Comparison of ENCODE assay signal across 16 cellular contexts in genomic region chr6:165811512-165811911, GRCh38.
"Had no signal": no experiment of that assay in that cellular context is flagged by ENCODE, and none has a peak within 500 bp of the region (broad histone marks: within the 10 kb centered on the region; RNA-seq: fewer than 3 reads in every experiment).

No MANE protein-coding gene starts in this region.

- H3K36me3 ChIP-seq: esophagus squamous epithelium, gastroesophageal sphincter, neutrophil, right atrium auricular region, sigmoid colon had no signal

- DNase-seq: dermis blood vessel endothelial cell; esophagus squamous epithelium; foreskin fibroblast; hippocampal formation; kidney glomerular epithelial cell; mesendoderm; naive thymus-derived CD4-positive, alpha-beta T cell; nephron progenitor cell; sigmoid colon; small intestine; stimulated activated CD4-positive, alpha-beta T cell treated with anti-CD3 and anti-CD28 coated beads, Interleukin-2, amount 100 ng/mL, for 48 hours; stimulated activated naive CD4-positive, alpha-beta T cell treated with Interleukin-2 at 50 U/mL for 16 hours; trophoblast cell had no signal

- H3K4me3 ChIP-seq: esophagus squamous epithelium, gastroesophageal sphincter, right atrium auricular region, sigmoid colon had no signal

- H3K9me3 ChIP-seq: neutrophil, right atrium auricular region, sigmoid colon had no signal

- H3K4me1 ChIP-seq: esophagus squamous epithelium, gastroesophageal sphincter, right atrium auricular region, sigmoid colon had no signal

- H3K27me3 ChIP-seq: right atrium auricular region, sigmoid colon had no signal

- ATAC-seq: gastroesophageal sphincter; naive thymus-derived CD4-positive, alpha-beta T cell had no signal

- H3K27ac ChIP-seq: esophagus squamous epithelium, gastroesophageal sphincter, neutrophil, right atrium auricular region, sigmoid colon had no signal
